8 cellular contexts compared by ENCODE assay signal in genomic region chr6:19851273-19852089, GRCh38. TPM values are rescaled to one million over a fixed set of nuclear protein-coding genes. Genes with fewer than 3 reads are reported as not detected.
DNase-seq lines count a peak whose midpoint lies in the region; ATAC-seq, FAIRE-seq and TF ChIP-seq lines count a peak whose summit lies in the region.

No MANE protein-coding gene starts in this region.

- H3K36me3 ChIP-seq in SU-DHL-6 (ENCODE audit: low read length) = no peaks in the 10 kb centered on the region
- no peaks in the 10 kb centered on the region for H3K36me3 ChIP-seq in parathyroid adenoma (ENCODE audit: control insufficient read depth, insufficient read depth, low read length)

- peak overlapping the region; percentile 73 for H3K4me2 ChIP-seq in A549
- H3K4me2 ChIP-seq in SU-DHL-6 (ENCODE audit: low read depth, low read length, poor library complexity, severe bottlenecking) = no peak overlapping the region
- H3K4me2 ChIP-seq in parathyroid adenoma (ENCODE audit: low read length) = no peak overlapping the region

- peak; percentile 91 to 95 for TF ChIP-seq RAD21 in A549 (conservative IDR thresholded peaks at IDR 0.05 in 1 of 2, IDR thresholded peaks at IDR 0.05 in 1 of 2)

- H3K4me3 ChIP-seq in A549 = no peak overlapping the region
- H3K4me3 ChIP-seq in SU-DHL-6 (ENCODE audit: insufficient read depth, low read length, poor library complexity, severe bottlenecking) = no peak overlapping the region
- H3K4me3 ChIP-seq in parathyroid adenoma (ENCODE audit: low read depth, low read length) = no peak overlapping the region

- H3K4me1 ChIP-seq in A549 = peaks cover 9% of the 10 kb centered on the region
- H3K4me1 ChIP-seq in parathyroid adenoma = peaks cover 6% of the 10 kb centered on the region

- no peaks in the 10 kb centered on the region for H3F3A ChIP-seq in SU-DHL-6 (ENCODE audit: insufficient read depth)

- no peaks in the 10 kb centered on the region for H4K20me1 ChIP-seq in SU-DHL-6 (ENCODE audit: low read depth, low read length)

- H2AFZ ChIP-seq in SU-DHL-6 (ENCODE audit: low read depth, low read length, severe bottlenecking) = no peak overlapping the region
- no peak overlapping the region for H2AFZ ChIP-seq in parathyroid adenoma

- TF ChIP-seq CTCF in A549 (IDR thresholded peaks at IDR 0.05) (peak; percentile 73), SU-DHL-6 (IDR thresholded peaks at IDR 0.05; ENCODE audit: insufficient read depth, low read length, poor library complexity, severe bottlenecking) (peak; percentile 56), parathyroid adenoma (IDR thresholded peaks at IDR 0.05) (peak; percentile 86)

- peak overlapping the region; percentile 51 to 76 for H3K27ac ChIP-seq in A549
- H3K27ac ChIP-seq in SU-DHL-6 (ENCODE audit: low read depth, low read length) = no peak overlapping the region
- H3K27ac ChIP-seq in parathyroid adenoma = no peak overlapping the region

- H3K9ac ChIP-seq in SU-DHL-6 (ENCODE audit: low read length) = no peak overlapping the region
- H3K9ac ChIP-seq in parathyroid adenoma = no peak overlapping the region

- no peak for TF ChIP-seq EP300 in A549 (IDR thresholded peaks at IDR 0.05)

- H3K27me3 ChIP-seq in SU-DHL-6 (ENCODE audit: low read length) = no peaks in the 10 kb centered on the region
- no peaks in the 10 kb centered on the region for H3K27me3 ChIP-seq in parathyroid adenoma (ENCODE audit: control insufficient read depth, insufficient read depth, low read length)

- ATAC-seq in A549 (peak; percentile 98 to 99), GM19351 (IDR thresholded peaks at IDR 0.05; ENCODE audit: unreplicated experiment) (peak; percentile 66), GM21717 (IDR thresholded peaks at IDR 0.05; ENCODE audit: unreplicated experiment) (no peak)

- H3K79me2 ChIP-seq in SU-DHL-6 (ENCODE audit: insufficient read depth, low read length) (no peaks in the 10 kb centered on the region), parathyroid adenoma (no peaks in the 10 kb centered on the region)

- WGBS in A549 (ENCODE audit: missing lambda C conversion rate) = 39% methylated on average over 10 of the region's 10 CpGs

- TF ChIP-seq POLR2A in A549 (IDR thresholded peaks at IDR 0.05; ENCODE audit: low read length) = no peak

- DNase-seq in A549 (ENCODE audit: low read depth in 1 of 2, low spot score in 1 of 2) = peak; percentile 72
- peak; percentile 66 to 83 (median 75) for DNase-seq in NCI-H1417 (lab: John Stamatoyannopoulos, UW)
- peak; percentile 72 to 79 for DNase-seq in frontal cortex (ENCODE audit: low spot score in 2 of 2)
- DNase-seq in cortex of kidney (lab: John Stamatoyannopoulos, UW) = no peak

- no peak for FAIRE-seq in A549 (lab: Jason Lieb, UNC)
- FAIRE-seq in frontal cortex (lab: Jason Lieb, UNC) = no peak

- no peaks in the 10 kb centered on the region for H3K9me3 ChIP-seq in A549
- no peaks in the 10 kb centered on the region for H3K9me3 ChIP-seq in SU-DHL-6 (ENCODE audit: insufficient read depth, low read length)
- H3K9me3 ChIP-seq in parathyroid adenoma (ENCODE audit: control insufficient read depth, low read length) = no peaks in the 10 kb centered on the region

- POLR2A ChIA-PET in A549 (lab: Yijun Ruan, JAX) = no interaction called here

- CTCF ChIA-PET in A549 (lab: Yijun Ruan, JAX) = interaction anchor here (0.8 to 2.0 kb wide), 5 partner anchors 10 to 827 kb away, joined by 3 to 10 read pairs (median 4); partner anchors contain the start of gene ID4

- no peaks in the 10 kb centered on the region for H3K9me2 ChIP-seq in SU-DHL-6 (replicated peaks; ENCODE audit: insufficient read depth, low read length)

TF ChIP-seq in A549, 52 proteins besides CTCF, POLR2A, EP300 and RAD21:
- peak; percentile 76 for TF ChIP-seq SMC3 (IDR thresholded peaks at IDR 0.05)
- no peak for TF ChIP-seq NPAS2 (CRISPR knock-in tag; IDR thresholded peaks at IDR 0.05; ENCODE audit: borderline replicate concordance)

RNA-seq across cellular contexts. Expression of gene ID4, which starts 14.3 kb away (rescaled TPM):
- polyA plus RNA-seq in A549 (2011; rRNA removed) = 1.6 and 2.6 TPM in 2 replicates
- 7.4 and 11.8 TPM in 2 replicates for polyA plus RNA-seq in A549 (2012; cell fraction: cytosol; rRNA removed)
- 6.9 and 10.4 TPM in 2 replicates for polyA plus RNA-seq in A549 (2012; cell fraction: nucleus; rRNA removed)
- 1.4 to 6.1 TPM (median 4.7 TPM) in 3 replicates for polyA plus RNA-seq in A549 (2017; fragmentation: RNase III; extraction: RNeasy Plus Mini Kit Qiagen cat#74134 plus additional on column Dnase treatment)
- 0.58 TPM in 2 replicates for polyA minus RNA-seq in A549 (2011; rRNA and poly(A)+ RNA removed)
- 123 TPM for total RNA-seq in frontal cortex

Comparison
In these comparisons a context has a peak if more than half of its experiments do, and no peak if none do; other contexts are left out.
1. H3K27ac ChIP-seq: peak in A549 (2 of 2); none in SU-DHL-6 (single experiment) and parathyroid adenoma (single experiment).
2. Peak in every context shown above with its lines, with median percentiles within 50 percentile points of each other: CTCF ChIP-seq.